8 cellular contexts compared by ENCODE assay signal in the genomic region with DNA sequence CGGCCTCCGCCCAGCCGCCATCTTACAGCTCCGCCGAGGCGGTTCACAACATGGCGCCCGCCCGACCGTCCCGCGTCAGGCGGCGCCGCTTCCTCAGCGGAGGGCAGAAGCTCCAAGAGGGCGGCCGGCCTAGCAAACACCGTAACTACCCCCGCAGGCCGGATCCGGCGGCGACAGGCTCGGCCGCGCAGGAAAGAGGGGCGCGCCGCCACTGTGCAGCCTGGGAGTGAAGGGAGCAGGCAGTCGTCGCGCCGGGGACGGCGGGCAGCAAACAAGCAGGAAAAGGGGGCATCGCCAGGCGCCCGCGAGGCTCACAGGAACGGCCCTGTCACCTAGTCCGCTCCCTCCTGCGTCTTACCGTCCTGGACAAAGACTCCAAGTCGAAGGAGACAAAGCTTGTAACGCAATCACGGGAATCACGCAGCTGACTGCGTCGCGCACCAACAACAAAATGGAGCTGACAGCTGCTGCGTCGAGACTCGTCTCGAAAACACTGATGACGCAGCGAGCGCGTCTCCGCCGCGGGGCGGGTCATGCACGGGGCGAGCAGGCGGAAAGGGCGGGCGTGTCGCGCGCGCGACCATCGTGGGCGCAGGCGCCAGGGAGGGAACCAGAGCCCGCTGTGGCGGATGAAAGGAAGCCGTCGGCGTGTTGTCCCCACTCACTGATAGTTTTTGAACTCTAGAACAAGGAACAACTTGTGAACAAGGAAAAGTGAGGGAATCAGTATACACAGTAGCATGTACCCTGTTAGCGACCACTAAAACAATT. TPM values are rescaled to one million over a fixed set of nuclear protein-coding genes. Genes with fewer than 3 reads are reported as not detected.
A peak's percentile ranks its signal among the peaks of the same experiment; 100 is the strongest.
DNase-seq lines count a peak whose midpoint lies in the region; ATAC-seq lines count a peak whose summit lies in the region.

A gene (minus strand): TSS at position 453 of the 771 bp plus-strand sequence. CDS start 2,796 bp downstream, outside the sequence.

- ATAC-seq in GM21360 (IDR thresholded peaks at IDR 0.05; ENCODE audit: unreplicated experiment): peak; percentile 83

- DNase-seq in CMK (ENCODE audit: low read depth) (peak; percentile 81), HT-29 (ENCODE audit: low spot score) (peak; percentile 94), lung microvascular endothelial cell (ENCODE audit: low read depth in 2 of 2) (peak; percentile 95 to 97)
- DNase-seq in NK-92 treated with Interleukin-12 subunit alpha and Interleukin-12 subunit beta, amount 100 ng/mL, for 24 hours (lab: John Stamatoyannopoulos, UW): peak; percentile 89
- peak; percentile 98 for DNase-seq in activated CD8-positive, alpha-beta memory T cell treated with anti-CD3 and anti-CD28 coated beads for 24 hours
- peak; percentile 97 for DNase-seq in effector CD4-positive, alpha-beta T cell
- DNase-seq in stimulated activated CD4-positive, alpha-beta T cell treated with anti-CD3 and anti-CD28 coated beads, TNF-alpha, amount 100 ng/mL, for 4 hours (ENCODE audit: low read depth in 3 of 3): peak; percentile 89 to 96 (median 90)

RNA-seq across cellular contexts. Expression of the gene that starts here (rescaled TPM):
- 32.2 and 39.1 TPM in 2 replicates for total RNA-seq in HT-29 (2014; rRNA removed; shearing (Covaris generic))
- total RNA-seq in lung microvascular endothelial cell: 46.9 and 87.5 TPM in 2 replicates

Comparison
In these comparisons a context has a peak if more than half of its experiments do, and no peak if none do; other contexts are left out.
1. Peak in every context shown above with its lines: DNase-seq and ATAC-seq.